ENCODE assay signal across 25 cellular contexts in the genomic region with DNA sequence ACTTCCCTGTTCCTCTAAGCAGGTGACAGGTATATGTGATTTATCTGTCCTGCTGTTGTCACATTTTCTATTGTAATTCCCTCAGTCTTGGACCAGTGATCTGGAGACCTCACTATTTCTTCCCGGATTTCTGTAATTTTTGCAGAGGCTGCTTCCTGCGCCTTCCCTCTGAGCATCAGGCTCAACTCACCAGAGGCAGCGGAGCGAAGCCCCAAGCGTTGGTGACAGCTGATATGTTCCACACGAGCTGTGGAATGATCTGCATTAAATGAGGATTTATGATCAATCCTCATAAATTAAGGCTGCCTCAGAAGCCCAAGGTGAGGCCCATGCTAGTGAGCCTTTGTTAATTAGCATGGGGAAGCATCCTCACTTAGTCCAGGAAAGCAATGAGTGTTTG.
"Had no signal": no experiment of that assay in that cellular context is flagged by ENCODE, and none has a peak within 500 bp of the region (broad histone marks: within the 10 kb centered on the region; RNA-seq: fewer than 3 reads in every experiment).

No MANE protein-coding gene starts in this region.

- H3K36me3 ChIP-seq: adrenal gland, MG63 had no signal

- H3K4me3 ChIP-seq: adrenal gland, MG63, SK-N-MC had no signal

- H3K27me3 ChIP-seq: adrenal gland, MG63 had no signal

- H3K9me3 ChIP-seq: adrenal gland, MG63 had no signal

- ATAC-seq: Panc1, Right ventricle myocardium inferior, T-cell had no signal

- DNase-seq: activated CD4-positive, alpha-beta memory T cell treated with anti-CD3 and anti-CD28 coated beads for 36 hours; activated CD4-positive, alpha-beta T cell treated with anti-CD3 and anti-CD28 coated beads, Interleukin-2, amount 10 ng/mL, durations not matched to agents 7 days and 5 days; activated CD4-positive, CD25-positive, alpha-beta regulatory T cell; activated naive CD4-positive, alpha-beta T cell treated with anti-CD3 and anti-CD28 coated beads, Interleukin-2, amount 50 U/mL, for 16 hours; activated naive CD8-positive, alpha-beta T cell treated with anti-CD3 and anti-CD28 coated beads, Interleukin-2, amount 10 ng/mL, durations not matched to agents 7 days and 5 days; aorta; MG63; MV-4-11; NCI-H1092 treated with DMSO at 0.1 percent for 48 hours; NCI-H1417 treated with DMSO at 0.1 percent for 48 hours; NCI-H1694; NCI-H2029; NCI-H2107; NCI-H2227 treated with DMSO at 0.1 percent for 48 hours; NCI-H446 treated with DMSO at 0.1 percent for 48 hours; NCI-H524 treated with DMSO at 0.1 percent for 48 hours; NCI-H774; RPMI8226; T-cell; T-helper 2 cell; T1000 had no signal

- H3K4me1 ChIP-seq: adrenal gland had no signal

- H3K27ac ChIP-seq: adrenal gland, SK-N-MC had no signal
